Comparison of ENCODE assay signal across 6 cellular contexts in the genomic region with DNA sequence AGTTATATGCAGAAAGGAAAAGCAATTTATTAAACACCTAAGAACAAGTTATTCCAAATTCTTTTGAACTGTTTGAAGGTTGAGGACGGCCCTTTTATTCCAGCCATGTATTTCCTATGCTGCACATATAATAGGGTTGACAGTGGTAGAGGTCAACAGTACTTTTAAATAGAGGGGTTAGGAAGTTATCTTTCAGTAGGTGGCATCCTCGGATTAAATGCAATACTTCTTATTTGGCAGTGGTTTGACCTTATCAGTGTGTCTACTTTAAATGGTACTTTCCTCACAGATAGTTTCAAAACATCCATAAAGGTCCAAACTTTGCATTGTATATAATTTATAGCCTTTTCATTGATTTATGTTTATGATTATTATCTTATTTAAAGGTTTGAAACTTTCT.
"Had no signal": no experiment of that assay in that cellular context is flagged by ENCODE, and none has a peak within 500 bp of the region (broad histone marks: within the 10 kb centered on the region; RNA-seq: fewer than 3 reads in every experiment).

No MANE protein-coding gene starts in this region.

- DNase-seq: GM23248, GOT3, H9, HCEC 1CT, KG1 had no signal

- H3K27ac ChIP-seq: GM23248 had no signal

- H3K4me3 ChIP-seq: GM23248 had no signal

- FAIRE-seq: HTR-8/SVneo had no signal

- H2AFZ ChIP-seq: GM23248 had no signal

- H3K9ac ChIP-seq: GM23248 had no signal
